In the genomic region with DNA sequence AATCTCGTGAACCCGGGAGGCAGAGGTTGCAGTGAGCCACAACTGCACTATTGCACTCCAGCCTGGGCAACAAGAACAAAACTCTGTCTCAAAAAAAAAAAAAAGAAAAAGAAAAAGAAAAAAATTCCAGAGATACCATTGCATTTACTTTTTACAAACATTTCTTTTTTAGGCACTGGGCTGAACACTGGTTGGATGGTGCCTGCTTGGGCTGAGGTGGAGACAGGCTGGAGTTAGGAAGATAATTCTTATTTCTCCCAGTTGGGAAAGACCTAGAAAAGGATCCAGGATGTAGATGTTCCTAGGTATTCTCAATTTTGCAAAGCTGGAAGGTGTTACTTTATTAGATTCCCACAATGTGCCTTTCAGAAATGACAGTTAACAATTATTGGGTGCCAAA, we compare ENCODE assay signal across 25 cellular contexts.
"Had no signal": no experiment of that assay in that cellular context is flagged by ENCODE, and none has a peak within 500 bp of the region (broad histone marks: within the 10 kb centered on the region; RNA-seq: fewer than 3 reads in every experiment).

No MANE protein-coding gene starts in this region.

- DNase-seq: dorsolateral prefrontal cortex; effector CD4-positive, alpha-beta T cell; gastrocnemius medialis; heart left ventricle; hypothalamus; immature natural killer cell; islet precursor cell; kidney glomerular epithelial cell; left colon; left ventricle myocardium superior; lower lobe of right lung; naive thymus-derived CD8-positive, alpha-beta T cell; nephron progenitor cell; nucleus accumbens; sigmoid colon; stimulated activated CD4-positive, alpha-beta T cell treated with anti-CD3 and anti-CD28 coated beads, Interleukin-2, amount 100 ng/mL, for 24 hours; stimulated activated CD4-positive, alpha-beta T cell treated with anti-CD3 and anti-CD28 coated beads, Interleukin-4, amount 100 ng/mL, for 24 hours; stimulated activated naive CD4-positive, alpha-beta T cell treated with Interleukin-2 at 50 U/mL for 16 hours; stomach; thyroid gland; trophoblast cell had no signal

- H3K27me3 ChIP-seq: dorsolateral prefrontal cortex, gastrocnemius medialis, heart left ventricle, right atrium auricular region, sigmoid colon, stomach, thyroid gland, vagina had no signal

- H3K36me3 ChIP-seq: gastrocnemius medialis, heart left ventricle, lower lobe of right lung, prostate gland, right atrium auricular region, sigmoid colon, stomach, thyroid gland, vagina had no signal

- H3K36me3 Mint-ChIP-seq: immature natural killer cell; naive thymus-derived CD8-positive, alpha-beta T cell; stimulated activated effector memory CD8-positive, alpha-beta T cell treated with anti-CD3 and anti-CD28 coated beads, Interleukin-12 subunit alpha, Interleukin-12 subunit beta, amount 100 ng/mL, for 72 hours had no signal

- H3K4me1 ChIP-seq: lower lobe of right lung, prostate gland, thyroid gland had no signal

- H3K4me1 Mint-ChIP-seq: immature natural killer cell; naive thymus-derived CD8-positive, alpha-beta T cell; stimulated activated effector memory CD8-positive, alpha-beta T cell treated with anti-CD3 and anti-CD28 coated beads, Interleukin-12 subunit alpha, Interleukin-12 subunit beta, amount 100 ng/mL, for 72 hours had no signal

- H3K9me3 ChIP-seq: gastrocnemius medialis, heart left ventricle, lower lobe of right lung, prostate gland, right atrium auricular region, sigmoid colon, stomach, thyroid gland, vagina had no signal

- H3K27ac Mint-ChIP-seq: immature natural killer cell; naive thymus-derived CD8-positive, alpha-beta T cell; nephron progenitor cell; stimulated activated effector memory CD8-positive, alpha-beta T cell treated with anti-CD3 and anti-CD28 coated beads, Interleukin-12 subunit alpha, Interleukin-12 subunit beta, amount 100 ng/mL, for 72 hours had no signal

- H3K4me3 ChIP-seq: dorsolateral prefrontal cortex, gastrocnemius medialis, heart left ventricle, lower lobe of right lung, prostate gland, right atrium auricular region, sigmoid colon, stomach, thyroid gland, vagina had no signal

- H3K27me3 Mint-ChIP-seq: naive thymus-derived CD8-positive, alpha-beta T cell had no signal

- H3K27ac ChIP-seq: dorsolateral prefrontal cortex, gastrocnemius medialis, heart left ventricle, lower lobe of right lung, prostate gland, right atrium auricular region, stomach, thyroid gland, vagina had no signal

- H3K9me3 Mint-ChIP-seq: immature natural killer cell; naive thymus-derived CD8-positive, alpha-beta T cell; nephron progenitor cell; stimulated activated effector memory CD8-positive, alpha-beta T cell treated with anti-CD3 and anti-CD28 coated beads, Interleukin-12 subunit alpha, Interleukin-12 subunit beta, amount 100 ng/mL, for 72 hours had no signal

- H3K4me3 Mint-ChIP-seq: immature natural killer cell; naive thymus-derived CD8-positive, alpha-beta T cell; nephron progenitor cell; stimulated activated effector memory CD8-positive, alpha-beta T cell treated with anti-CD3 and anti-CD28 coated beads, Interleukin-12 subunit alpha, Interleukin-12 subunit beta, amount 100 ng/mL, for 72 hours had no signal
